ENCODE assay signal across 8 cellular contexts in the genomic region with DNA sequence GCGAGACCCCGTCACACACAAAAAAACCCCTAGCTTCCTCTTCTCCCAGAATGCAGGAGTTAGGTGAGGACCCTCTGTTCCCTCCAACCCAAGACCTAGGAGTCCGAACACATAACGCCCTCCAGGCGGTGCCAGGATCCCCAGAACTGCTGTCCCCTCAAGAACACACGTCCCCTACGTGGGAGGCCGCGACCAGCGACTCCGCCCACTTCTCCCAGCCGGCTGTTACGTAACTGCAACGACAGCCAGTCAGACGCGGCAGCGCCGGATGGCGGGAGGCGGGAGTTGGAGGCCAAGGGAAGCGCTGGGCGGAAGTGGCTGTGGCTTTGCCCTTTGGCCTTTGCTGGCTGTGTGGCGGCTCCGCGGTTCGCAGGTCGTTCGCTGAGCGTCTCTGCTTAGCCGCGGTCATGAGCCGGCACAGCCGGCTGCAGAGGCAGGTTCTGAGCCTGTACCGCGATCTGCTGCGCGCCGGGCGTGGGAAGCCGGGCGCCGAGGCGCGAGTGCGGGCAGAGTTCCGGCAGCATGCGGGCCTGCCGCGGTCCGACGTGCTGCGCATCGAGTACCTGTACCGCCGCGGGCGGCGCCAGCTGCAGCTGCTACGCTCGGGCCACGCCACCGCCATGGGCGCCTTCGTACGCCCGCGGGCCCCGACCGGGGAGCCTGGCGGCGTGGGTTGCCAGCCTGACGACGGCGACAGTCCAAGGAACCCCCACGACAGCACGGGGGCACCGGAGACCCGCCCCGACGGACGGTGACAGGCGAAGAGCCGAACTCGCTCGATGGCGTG. TPM values are rescaled to one million over a fixed set of nuclear protein-coding genes. Genes with fewer than 3 reads are reported as not detected.
DNase-seq lines count a peak whose midpoint lies in the region; ATAC-seq and TF ChIP-seq lines count a peak whose summit lies in the region.

A gene with protein sequence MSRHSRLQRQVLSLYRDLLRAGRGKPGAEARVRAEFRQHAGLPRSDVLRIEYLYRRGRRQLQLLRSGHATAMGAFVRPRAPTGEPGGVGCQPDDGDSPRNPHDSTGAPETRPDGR (plus strand): TSS at position 321 of the 787 bp plus-strand sequence. CDS start 87 bp downstream, at position 408.

- peaks cover 7% of the 10 kb centered on the region for H3K27me3 ChIP-seq in AG04450 (ENCODE audit: control insufficient read depth, insufficient read depth, low read length)

- POLR2A ChIA-PET in AG04450 (lab: Yijun Ruan, JAX) = interaction anchor here (0.6 to 1.5 kb wide), 2 partner anchors 59 to 238 kb away, joined by 3 to 7 read pairs; a partner anchor contains a TSS
- POLR2A ChIA-PET in activated B cell treated with CpG ODN at 0.5 μM for 24 hours (lab: Charles Lee) = interaction anchor here (0.7 to 2.8 kb wide), 5 partner anchors 19 to 1317 kb away, joined by 3 to 17 read pairs (median 5); a partner anchor contains a TSS

- H3K4me3 ChIP-seq in AG04450 (ENCODE audit: low read depth, low read length) = peak within 1 kb of the TSS; percentile 84

- peaks cover 33% of the 10 kb centered on the region for H3K4me1 Mint-ChIP-seq in activated B cell treated with CpG ODN at 0.5 μM for 24 hours

- peaks cover 20% of the 10 kb centered on the region for H3K36me3 Mint-ChIP-seq in activated B cell treated with CpG ODN at 0.5 μM for 24 hours (ENCODE audit: low read depth)

- H3K27ac Mint-ChIP-seq in activated B cell treated with CpG ODN at 0.5 μM for 24 hours = peak within 1 kb of the TSS; percentile 94

- H3K27ac ChIP-seq in AG04450 (ENCODE audit: low read depth, low read length) (no peak within 1 kb of the TSS), caudate nucleus (ENCODE audit: low read depth, low read length) (peak within 1 kb of the TSS; percentile 82)

- intact Hi-C loops in activated B cell treated with CpG ODN at 0.5 μM for 24 hours (cut with micrococcal nuclease) = loop anchor here (1.0 kb wide), 4 partner anchors 19 to 250 kb away; a partner anchor contains a TSS

- ATAC-seq in GM18870 (IDR thresholded peaks at IDR 0.05; ENCODE audit: unreplicated experiment) (peak; percentile 82), HG03139 (IDR thresholded peaks at IDR 0.05; ENCODE audit: unreplicated experiment) (peak; percentile 74), activated B cell treated with CpG ODN at 0.5 μM for 24 hours (ENCODE audit: low read depth) (peak; percentile 94)

- peak; percentile 61 for DNase-seq in AG04450 (ENCODE audit: low read depth, low spot score)
- DNase-seq in NCI-H2227 treated with DMSO at 0.1 percent for 48 hours (lab: John Stamatoyannopoulos, UW) = peak; percentile 100
- peak; percentile 88 for DNase-seq in activated B cell treated with CpG ODN at 0.5 μM for 24 hours
- peak; percentile 63 to 98 (median 94) for DNase-seq in caudate nucleus (lab: John Stamatoyannopoulos, UW)
- peak; percentile 93 for DNase-seq in iris pigment epithelial cell (ENCODE audit: low read depth)
- peak; percentile 85 to 97 for DNase-seq in stimulated activated CD4-positive, alpha-beta T cell treated with anti-CD3 and anti-CD28 coated beads, Interleukin-12 subunit alpha, Interleukin-12 subunit beta, amount 100 ng/mL, for 24 hours (ENCODE audit: low read depth in 2 of 2)

- CTCF ChIA-PET in AG04450 (lab: Charles Lee) = no interaction called here
- CTCF ChIA-PET in activated B cell treated with CpG ODN at 0.5 μM for 24 hours (lab: Charles Lee) = interaction anchor here (0.8 to 1.0 kb wide), 2 partner anchors 59 kb away, joined by 3 read pairs; a partner anchor contains a TSS

- peak within 1 kb of the TSS; percentile 94 for H3K4me3 Mint-ChIP-seq in activated B cell treated with CpG ODN at 0.5 μM for 24 hours

- H3K9me3 ChIP-seq in AG04450 (ENCODE audit: control insufficient read depth, insufficient read depth, low read length) = peaks cover 6% of the 10 kb centered on the region; the same call in 1 of the 2 replicates

- H3K9me3 Mint-ChIP-seq in activated B cell treated with CpG ODN at 0.5 μM for 24 hours = no peaks in the 10 kb centered on the region

- no peaks in the 10 kb centered on the region for H3K27me3 Mint-ChIP-seq in activated B cell treated with CpG ODN at 0.5 μM for 24 hours

- no peak for TF ChIP-seq CTCF in AG04450 (IDR thresholded peaks at IDR 0.05; ENCODE audit: low read depth, low read length)
- no peak for TF ChIP-seq CTCF in activated B cell treated with CpG ODN at 0.5 μM for 24 hours (IDR thresholded peaks at IDR 0.05)

RNA-seq across cellular contexts. Expression of the gene that starts here (rescaled TPM):
- 7.5 and 8.3 TPM in 2 replicates for polyA plus RNA-seq in AG04450 (2011; rRNA removed)
- polyA minus RNA-seq in AG04450 (2011; rRNA and poly(A)+ RNA removed) = 2.2 and 2.8 TPM in 2 replicates
- 20.3 and 21.9 TPM in 2 replicates for total RNA-seq in activated B cell treated with CpG ODN at 0.5 μM for 24 hours
